ENCODE assay signal across 1 cellular context in genomic region chr5:141812512-141812911, GRCh38.
TF ChIP-seq lines count a peak whose summit lies in the region.

No MANE protein-coding gene starts in this region.

TF ChIP-seq in GM23338, 12 proteins besides CTCF, POLR2A, EP300 and RAD21 (continued from another document):
- TF ChIP-seq, protein P1, sequence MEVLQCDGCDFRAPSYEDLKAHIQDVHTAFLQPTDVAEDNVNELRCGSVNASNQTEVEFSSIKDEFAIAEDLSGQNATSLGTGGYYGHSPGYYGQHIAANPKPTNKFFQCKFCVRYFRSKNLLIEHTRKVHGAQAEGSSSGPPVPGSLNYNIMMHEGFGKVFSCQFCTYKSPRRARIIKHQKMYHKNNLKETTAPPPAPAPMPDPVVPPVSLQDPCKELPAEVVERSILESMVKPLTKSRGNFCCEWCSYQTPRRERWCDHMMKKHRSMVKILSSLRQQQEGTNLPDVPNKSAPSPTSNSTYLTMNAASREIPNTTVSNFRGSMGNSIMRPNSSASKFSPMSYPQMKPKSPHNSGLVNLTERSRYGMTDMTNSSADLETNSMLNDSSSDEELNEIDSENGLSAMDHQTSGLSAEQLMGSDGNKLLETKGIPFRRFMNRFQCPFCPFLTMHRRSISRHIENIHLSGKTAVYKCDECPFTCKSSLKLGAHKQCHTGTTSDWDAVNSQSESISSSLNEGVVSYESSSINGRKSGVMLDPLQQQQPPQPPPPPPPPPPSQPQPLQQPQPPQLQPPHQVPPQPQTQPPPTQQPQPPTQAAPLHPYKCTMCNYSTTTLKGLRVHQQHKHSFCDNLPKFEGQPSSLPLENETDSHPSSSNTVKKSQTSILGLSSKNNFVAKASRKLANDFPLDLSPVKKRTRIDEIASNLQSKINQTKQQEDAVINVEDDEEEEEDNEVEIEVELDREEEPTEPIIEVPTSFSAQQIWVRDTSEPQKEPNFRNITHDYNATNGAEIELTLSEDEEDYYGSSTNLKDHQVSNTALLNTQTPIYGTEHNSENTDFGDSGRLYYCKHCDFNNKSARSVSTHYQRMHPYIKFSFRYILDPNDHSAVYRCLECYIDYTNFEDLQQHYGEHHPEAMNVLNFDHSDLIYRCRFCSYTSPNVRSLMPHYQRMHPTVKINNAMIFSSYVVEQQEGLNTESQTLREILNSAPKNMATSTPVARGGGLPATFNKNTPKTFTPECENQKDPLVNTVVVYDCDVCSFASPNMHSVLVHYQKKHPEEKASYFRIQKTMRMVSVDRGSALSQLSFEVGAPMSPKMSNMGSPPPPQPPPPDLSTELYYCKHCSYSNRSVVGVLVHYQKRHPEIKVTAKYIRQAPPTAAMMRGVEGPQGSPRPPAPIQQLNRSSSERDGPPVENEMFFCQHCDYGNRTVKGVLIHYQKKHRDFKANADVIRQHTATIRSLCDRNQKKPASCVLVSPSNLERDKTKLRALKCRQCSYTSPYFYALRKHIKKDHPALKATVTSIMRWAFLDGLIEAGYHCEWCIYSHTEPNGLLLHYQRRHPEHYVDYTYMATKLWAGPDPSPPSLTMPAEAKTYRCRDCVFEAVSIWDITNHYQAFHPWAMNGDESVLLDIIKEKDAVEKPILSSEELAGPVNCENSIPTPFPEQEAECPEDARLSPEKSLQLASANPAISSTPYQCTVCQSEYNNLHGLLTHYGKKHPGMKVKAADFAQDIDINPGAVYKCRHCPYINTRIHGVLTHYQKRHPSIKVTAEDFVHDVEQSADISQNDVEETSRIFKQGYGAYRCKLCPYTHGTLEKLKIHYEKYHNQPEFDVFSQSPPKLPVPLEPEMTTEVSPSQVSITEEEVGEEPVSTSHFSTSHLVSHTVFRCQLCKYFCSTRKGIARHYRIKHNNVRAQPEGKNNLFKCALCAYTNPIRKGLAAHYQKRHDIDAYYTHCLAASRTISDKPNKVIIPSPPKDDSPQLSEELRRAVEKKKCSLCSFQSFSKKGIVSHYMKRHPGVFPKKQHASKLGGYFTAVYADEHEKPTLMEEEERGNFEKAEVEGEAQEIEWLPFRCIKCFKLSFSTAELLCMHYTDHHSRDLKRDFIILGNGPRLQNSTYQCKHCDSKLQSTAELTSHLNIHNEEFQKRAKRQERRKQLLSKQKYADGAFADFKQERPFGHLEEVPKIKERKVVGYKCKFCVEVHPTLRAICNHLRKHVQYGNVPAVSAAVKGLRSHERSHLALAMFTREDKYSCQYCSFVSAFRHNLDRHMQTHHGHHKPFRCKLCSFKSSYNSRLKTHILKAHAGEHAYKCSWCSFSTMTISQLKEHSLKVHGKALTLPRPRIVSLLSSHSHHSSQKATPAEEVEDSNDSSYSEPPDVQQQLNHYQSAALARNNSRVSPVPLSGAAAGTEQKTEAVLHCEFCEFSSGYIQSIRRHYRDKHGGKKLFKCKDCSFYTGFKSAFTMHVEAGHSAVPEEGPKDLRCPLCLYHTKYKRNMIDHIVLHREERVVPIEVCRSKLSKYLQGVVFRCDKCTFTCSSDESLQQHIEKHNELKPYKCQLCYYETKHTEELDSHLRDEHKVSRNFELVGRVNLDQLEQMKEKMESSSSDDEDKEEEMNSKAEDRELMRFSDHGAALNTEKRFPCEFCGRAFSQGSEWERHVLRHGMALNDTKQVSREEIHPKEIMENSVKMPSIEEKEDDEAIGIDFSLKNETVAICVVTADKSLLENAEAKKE (CRISPR knock-in tag; IDR thresholded peaks at IDR 0.05) = no peak
- TF ChIP-seq, protein P2, sequence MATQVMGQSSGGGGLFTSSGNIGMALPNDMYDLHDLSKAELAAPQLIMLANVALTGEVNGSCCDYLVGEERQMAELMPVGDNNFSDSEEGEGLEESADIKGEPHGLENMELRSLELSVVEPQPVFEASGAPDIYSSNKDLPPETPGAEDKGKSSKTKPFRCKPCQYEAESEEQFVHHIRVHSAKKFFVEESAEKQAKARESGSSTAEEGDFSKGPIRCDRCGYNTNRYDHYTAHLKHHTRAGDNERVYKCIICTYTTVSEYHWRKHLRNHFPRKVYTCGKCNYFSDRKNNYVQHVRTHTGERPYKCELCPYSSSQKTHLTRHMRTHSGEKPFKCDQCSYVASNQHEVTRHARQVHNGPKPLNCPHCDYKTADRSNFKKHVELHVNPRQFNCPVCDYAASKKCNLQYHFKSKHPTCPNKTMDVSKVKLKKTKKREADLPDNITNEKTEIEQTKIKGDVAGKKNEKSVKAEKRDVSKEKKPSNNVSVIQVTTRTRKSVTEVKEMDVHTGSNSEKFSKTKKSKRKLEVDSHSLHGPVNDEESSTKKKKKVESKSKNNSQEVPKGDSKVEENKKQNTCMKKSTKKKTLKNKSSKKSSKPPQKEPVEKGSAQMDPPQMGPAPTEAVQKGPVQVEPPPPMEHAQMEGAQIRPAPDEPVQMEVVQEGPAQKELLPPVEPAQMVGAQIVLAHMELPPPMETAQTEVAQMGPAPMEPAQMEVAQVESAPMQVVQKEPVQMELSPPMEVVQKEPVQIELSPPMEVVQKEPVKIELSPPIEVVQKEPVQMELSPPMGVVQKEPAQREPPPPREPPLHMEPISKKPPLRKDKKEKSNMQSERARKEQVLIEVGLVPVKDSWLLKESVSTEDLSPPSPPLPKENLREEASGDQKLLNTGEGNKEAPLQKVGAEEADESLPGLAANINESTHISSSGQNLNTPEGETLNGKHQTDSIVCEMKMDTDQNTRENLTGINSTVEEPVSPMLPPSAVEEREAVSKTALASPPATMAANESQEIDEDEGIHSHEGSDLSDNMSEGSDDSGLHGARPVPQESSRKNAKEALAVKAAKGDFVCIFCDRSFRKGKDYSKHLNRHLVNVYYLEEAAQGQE (IDR thresholded peaks at IDR 0.05; ENCODE audit: unreplicated experiment) = no peak
